In the genomic region with DNA sequence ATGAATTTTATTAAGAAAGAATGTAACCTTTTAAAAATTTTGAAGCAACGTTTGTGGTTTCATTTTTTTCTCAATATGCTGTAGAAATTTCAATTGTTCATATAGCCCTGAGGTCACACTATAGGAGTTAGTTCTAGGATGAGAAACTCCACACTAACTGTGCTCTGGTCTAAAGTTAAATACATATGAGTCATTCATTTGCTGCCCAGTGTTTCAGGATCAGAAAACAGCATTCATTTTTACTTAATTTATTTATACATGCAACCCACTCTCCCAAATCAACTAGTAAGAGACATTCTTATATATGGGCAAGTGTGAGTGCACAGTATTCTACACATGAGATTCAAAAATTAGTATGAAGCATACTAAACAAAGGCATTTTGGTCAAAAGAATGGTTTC, we compare ENCODE assay signal across 18 cellular contexts.
A peak's percentile ranks its signal among the peaks of the same experiment; 100 is the strongest.
DNase-seq lines count a peak whose midpoint lies in the region; ATAC-seq, FAIRE-seq and TF ChIP-seq lines count a peak whose summit lies in the region.
"Had no signal": no experiment of that assay in that cellular context is flagged by ENCODE, and none has a peak within 500 bp of the region (broad histone marks: within the 10 kb centered on the region; RNA-seq: fewer than 3 reads in every experiment).

No MANE protein-coding gene starts in this region.

- H3K4me3 ChIP-seq in osteoblast (ENCODE audit: insufficient read depth, low read length) = no peak overlapping the region
- H3K4me3 ChIP-seq: lower lobe of right lung, stomach, vagina had no signal

- H4K20me1 ChIP-seq in osteoblast (ENCODE audit: insufficient read depth, low read length) = no peaks in the 10 kb centered on the region

- no peak overlapping the region for H2AFZ ChIP-seq in osteoblast (ENCODE audit: low read length)

- peak overlapping the region; percentile 44 for H3K27ac Mint-ChIP-seq in activated T-cell treated with anti-CD3 and anti-CD28 coated beads, Interleukin-2, amount 50 U/mL, for 24 hours
- H3K27ac Mint-ChIP-seq: activated naive CD4-positive, alpha-beta T cell treated with anti-CD3 and anti-CD28 coated beads for 36 hours; nephron had no signal

- H3K9me3 Mint-ChIP-seq in activated T-cell treated with anti-CD3 and anti-CD28 coated beads, Interleukin-2, amount 50 U/mL, for 24 hours = peaks cover 5% of the 10 kb centered on the region
- H3K9me3 Mint-ChIP-seq in activated T-cell treated with anti-CD3 and anti-CD28 coated beads, Interleukin-2, amount 50 U/mL, for 4 hours = no peaks in the 10 kb centered on the region
- H3K9me3 Mint-ChIP-seq: activated naive CD4-positive, alpha-beta T cell treated with anti-CD3 and anti-CD28 coated beads for 36 hours; CD8-positive, alpha-beta memory T cell; nephron had no signal

- TF ChIP-seq POLR2A in GM12892 (IDR thresholded peaks at IDR 0.05; ENCODE audit: low read depth, low read length) = no peak

- TF ChIP-seq CTCF in osteoblast (IDR thresholded peaks at IDR 0.05; ENCODE audit: extremely low read depth, low read depth, low read length) = no peak

- peaks cover 78% of the 10 kb centered on the region for H3K36me3 Mint-ChIP-seq in activated T-cell treated with anti-CD3 and anti-CD28 coated beads, Interleukin-2, amount 50 U/mL, for 24 hours (ENCODE audit: low read depth)
- peaks cover 42% of the 10 kb centered on the region for H3K36me3 Mint-ChIP-seq in activated T-cell treated with anti-CD3 and anti-CD28 coated beads, Interleukin-2, amount 50 U/mL, for 4 hours (ENCODE audit: insufficient read depth)

- H3K27me3 ChIP-seq in osteoblast (ENCODE audit: insufficient read depth, low read length) = no peaks in the 10 kb centered on the region
- H3K27me3 ChIP-seq: stomach, vagina had no signal

- H3K79me2 ChIP-seq in osteoblast (ENCODE audit: insufficient read depth, low read length) = peaks cover 82% of the 10 kb centered on the region

- H3K4me1 ChIP-seq in osteoblast (ENCODE audit: insufficient read depth, low read length) = peaks cover 11% of the 10 kb centered on the region

- H3K9me3 ChIP-seq in osteoblast (ENCODE audit: low read depth, low read length) = no peaks in the 10 kb centered on the region
- H3K9me3 ChIP-seq: lower lobe of right lung, stomach, vagina had no signal

- no peak for DNase-seq in activated T-cell treated with anti-CD3 and anti-CD28 coated beads, Interleukin-2, amount 50 U/mL, for 24 hours
- no peak for DNase-seq in activated T-cell treated with anti-CD3 and anti-CD28 coated beads, Interleukin-2, amount 50 U/mL, for 4 hours
- peak; percentile 81 for DNase-seq in osteoblast (ENCODE audit: insufficient read length, low spot score, missing footprints)
- DNase-seq in GM12892 (ENCODE audit: insufficient read length) = no peak
- DNase-seq in NCI-H526 treated with DMSO at 0.1 percent for 48 hours (lab: John Stamatoyannopoulos, UW) = no peak
- DNase-seq: activated naive CD4-positive, alpha-beta T cell treated with anti-CD3 and anti-CD28 coated beads for 36 hours; CD8-positive, alpha-beta memory T cell; effector CD4-positive, alpha-beta T cell; lower lobe of right lung; stomach had no signal

- peaks cover 70% of the 10 kb centered on the region for H3K4me1 Mint-ChIP-seq in activated T-cell treated with anti-CD3 and anti-CD28 coated beads, Interleukin-2, amount 50 U/mL, for 24 hours (ENCODE audit: low read depth)
- H3K4me1 Mint-ChIP-seq in activated T-cell treated with anti-CD3 and anti-CD28 coated beads, Interleukin-2, amount 50 U/mL, for 4 hours (ENCODE audit: low read depth) = peaks cover 47% of the 10 kb centered on the region

- no peak overlapping the region for H3K4me3 Mint-ChIP-seq in activated T-cell treated with anti-CD3 and anti-CD28 coated beads, Interleukin-2, amount 50 U/mL, for 24 hours
- no peak overlapping the region for H3K4me3 Mint-ChIP-seq in activated T-cell treated with anti-CD3 and anti-CD28 coated beads, Interleukin-2, amount 50 U/mL, for 4 hours
- H3K4me3 Mint-ChIP-seq: activated naive CD4-positive, alpha-beta T cell treated with anti-CD3 and anti-CD28 coated beads for 36 hours; CD8-positive, alpha-beta memory T cell; nephron had no signal

- H3K36me3 ChIP-seq in osteoblast (ENCODE audit: insufficient read depth, low read length) = peaks cover 4% of the 10 kb centered on the region
- H3K36me3 ChIP-seq: lower lobe of right lung, stomach, vagina had no signal

- H3K27me3 Mint-ChIP-seq in activated T-cell treated with anti-CD3 and anti-CD28 coated beads, Interleukin-2, amount 50 U/mL, for 24 hours = no peaks in the 10 kb centered on the region
- no peaks in the 10 kb centered on the region for H3K27me3 Mint-ChIP-seq in activated T-cell treated with anti-CD3 and anti-CD28 coated beads, Interleukin-2, amount 50 U/mL, for 4 hours (ENCODE audit: low read depth)
- H3K27me3 Mint-ChIP-seq: CD8-positive, alpha-beta memory T cell had no signal

- no peak for ATAC-seq in activated T-cell treated with anti-CD3 and anti-CD28 coated beads, Interleukin-2, amount 50 U/mL, for 4 hours
- peak; percentile 50 for ATAC-seq in HG02973 (IDR thresholded peaks at IDR 0.05; ENCODE audit: unreplicated experiment)
- peak; percentile 72 for ATAC-seq in SK-N-SH treated with all-trans-retinoic acid at 6 μM for 48 hours
- no peak for ATAC-seq in GM19023 (IDR thresholded peaks at IDR 0.05; ENCODE audit: unreplicated experiment)
- ATAC-seq: HCT116, lower lobe of right lung had no signal

- no peak overlapping the region for H3K4me2 ChIP-seq in osteoblast (ENCODE audit: insufficient read depth, low read length)

- peak overlapping the region; percentile 20 for H3K27ac ChIP-seq in osteoblast (ENCODE audit: low read depth, low read length)
- H3K27ac ChIP-seq: lower lobe of right lung, stomach, vagina had no signal

- FAIRE-seq in GM12892 (lab: Jason Lieb, UNC) = no peak
- FAIRE-seq: bronchial epithelial cell, GM18507 had no signal

TF ChIP-seq in SK-N-SH treated with all-trans-retinoic acid at 6 μM for 48 hours, 23 proteins besides CTCF, POLR2A, EP300 and RAD21:
- no peak for TF ChIP-seq POU6F1 (CRISPR knock-in tag; IDR thresholded peaks at IDR 0.05; ENCODE audit: borderline replicate concordance, low read depth)
- no peak for TF ChIP-seq PPARA (CRISPR knock-in tag; IDR thresholded peaks at IDR 0.05; ENCODE audit: borderline replicate concordance)
- TF ChIP-seq ZC3H10 (CRISPR knock-in tag; IDR thresholded peaks at IDR 0.05) = no peak
- no peak for TF ChIP-seq ZFP3 (CRISPR knock-in tag; IDR thresholded peaks at IDR 0.05)
- TF ChIP-seq CSDC2 (CRISPR knock-in tag; IDR thresholded peaks at IDR 0.05) = no peak
- TF ChIP-seq ZNF70 (CRISPR knock-in tag; IDR thresholded peaks at IDR 0.05) = no peak
- TF ChIP-seq CSRNP3 (CRISPR knock-in tag; IDR thresholded peaks at IDR 0.05) = no peak
- TF ChIP-seq RARB (CRISPR knock-in tag; IDR thresholded peaks at IDR 0.05) = no peak
- no peak for TF ChIP-seq TOX (CRISPR knock-in tag; IDR thresholded peaks at IDR 0.05; ENCODE audit: borderline replicate concordance)
- no peak for TF ChIP-seq OSR1 (CRISPR knock-in tag; IDR thresholded peaks at IDR 0.05)
TF ChIP-seq in SK-N-SH treated with all-trans-retinoic acid at 6 μM for 48 hours: peak in this region for 0.

Comparison
In these comparisons a context has a peak if more than half of its experiments do, and no peak if none do; other contexts are left out.
1. ATAC-seq: peak in HG02973 (single experiment) and SK-N-SH treated with all-trans-retinoic acid at 6 μM for 48 hours (single experiment); none in activated T-cell treated with anti-CD3 and anti-CD28 coated beads, Interleukin-2, amount 50 U/mL, for 4 hours (0 of 2) and GM19023 (single experiment).